ENCODE assay signal across 8 cellular contexts in the genomic region with DNA sequence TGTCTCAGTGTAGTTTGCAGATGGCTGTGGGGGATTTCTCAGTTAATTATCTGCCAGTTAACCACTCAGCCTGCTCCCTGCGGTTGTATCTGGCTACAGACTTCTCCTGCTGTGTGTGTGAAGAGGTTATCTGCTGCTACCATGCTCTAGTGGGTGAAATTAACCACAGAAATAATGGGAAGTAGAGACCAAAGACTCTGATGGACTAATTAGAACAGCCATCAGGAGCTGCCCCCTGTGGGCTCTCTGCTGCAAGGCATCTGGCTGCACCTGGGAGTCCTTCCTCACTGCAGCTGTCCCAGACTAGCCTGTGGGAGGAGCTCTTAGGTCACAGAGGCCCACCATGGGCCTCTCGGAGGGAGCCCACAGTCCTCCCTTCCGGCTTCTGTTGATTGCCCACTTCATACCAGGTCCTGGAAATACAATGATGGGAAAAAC.
DNase-seq lines count a peak whose midpoint lies in the region; TF ChIP-seq lines count a peak whose summit lies in the region.

No MANE protein-coding gene starts in this region.

- H3K79me2 ChIP-seq in trophoblast cell (ENCODE audit: control insufficient read depth, insufficient read depth, low read length, poor library complexity) = no peaks in the 10 kb centered on the region

- peaks cover 15 to 79% (median 50%) of the 10 kb centered on the region in 11 experiments; a peak in 18 of 22 replicates for H4K20me1 ChIP-seq in BLaER1 treated with 17β-estradiol and CSF1 and Interleukin-3, amounts not matched to agents 10 nM and 100 nM

- H3K4me2 ChIP-seq in BLaER1 treated with 17β-estradiol and CSF1 and Interleukin-3, amounts not matched to agents 10 nM and 100 nM = peak overlapping the region in 7 of 11 experiments; percentile 2 to 34 (median 13); a peak in 5 of 22 replicates
- no peak overlapping the region for H3K4me2 ChIP-seq in trophoblast cell (ENCODE audit: low read length)

- no peak overlapping the region for H4K91ac ChIP-seq in trophoblast cell (ENCODE audit: low read depth, low read length)

- H3K4me3 ChIP-seq in BLaER1 treated with 17β-estradiol and CSF1 and Interleukin-3, amounts not matched to agents 10 nM and 100 nM = no peak overlapping the region
- H3K4me3 ChIP-seq in trophoblast cell (ENCODE audit: low read depth, low read length) = no peak overlapping the region

- H2BK12ac ChIP-seq in trophoblast cell (ENCODE audit: low read length) = no peak overlapping the region

- H3K79me1 ChIP-seq in trophoblast cell (ENCODE audit: low read length) = no peaks in the 10 kb centered on the region

- no CpG with 5 or more reads among the region's 3 CpGs for WGBS in trophoblast cell (ENCODE audit: extremely low coverage, insufficient coverage, insufficient read length)

- no peaks in the 10 kb centered on the region for H3K27me3 ChIP-seq in BLaER1 treated with 17β-estradiol and CSF1 and Interleukin-3, amounts not matched to agents 10 nM and 100 nM
- no peaks in the 10 kb centered on the region for H3K27me3 ChIP-seq in trophoblast cell (ENCODE audit: insufficient read depth, low read length)

- H3K9me3 ChIP-seq in BLaER1 treated with 17β-estradiol and CSF1 and Interleukin-3, amounts not matched to agents 10 nM and 100 nM (replicated peaks in 1 of 11) = no peaks in the 10 kb centered on the region
- H3K9me3 ChIP-seq in trophoblast cell (ENCODE audit: insufficient read depth, low read depth, low read length) = no peaks in the 10 kb centered on the region

- peaks cover 0 to 4% (median 0%) of the 10 kb centered on the region in 11 experiments; a peak in 2 of 22 replicates for H3K36me3 ChIP-seq in BLaER1 treated with 17β-estradiol and CSF1 and Interleukin-3, amounts not matched to agents 10 nM and 100 nM
- no peaks in the 10 kb centered on the region for H3K36me3 ChIP-seq in trophoblast cell (ENCODE audit: control insufficient read depth in 1 of 2, insufficient read depth in 2 of 2, low read length in 2 of 2)

- no peak overlapping the region for H4K8ac ChIP-seq in trophoblast cell (ENCODE audit: low read depth, low read length)

- no peaks in the 10 kb centered on the region for H3K27me3 Mint-ChIP-seq in chondrocyte (ENCODE audit: low read depth)

- no peak overlapping the region for H4K12ac ChIP-seq in trophoblast cell (ENCODE audit: low read depth, low read length)

- peak; percentile 56 for TF ChIP-seq CTCF in GM20000 (IDR thresholded peaks at IDR 0.05; ENCODE audit: extremely low read depth, missing control alignments)
- TF ChIP-seq CTCF in chondrocyte (IDR thresholded peaks at IDR 0.05) = peak; percentile 37

- DNase-seq in GM20000 (ENCODE audit: low spot score) (peak; percentile 57), NCI-H146 (lab: John Stamatoyannopoulos, UW) (peak; percentile 99), chondrocyte (ENCODE audit: low spot score) (no peak), trophoblast cell (no peak)
- DNase-seq in activated effector memory CD4-positive, alpha-beta T cell treated with anti-CD3 and anti-CD28 coated beads, Interleukin-2, amount 50 U/mL, for 16 hours = no peak
- DNase-seq in activated T-cell treated with anti-CD3 and anti-CD28 coated beads, Interleukin-2, amount 50 U/mL, for 1 hour = no peak
- no peak for DNase-seq in activated T-cell treated with anti-CD3 and anti-CD28 coated beads, Interleukin-2, amount 50 U/mL, for 48 hours

- no peak overlapping the region for H3K9ac ChIP-seq in BLaER1 treated with 17β-estradiol and CSF1 and Interleukin-3, amounts not matched to agents 10 nM and 100 nM
- H3K9ac ChIP-seq in trophoblast cell (ENCODE audit: low read length) = no peak overlapping the region

- no peak overlapping the region for H3K18ac ChIP-seq in trophoblast cell (ENCODE audit: low read length)

- H3K27ac Mint-ChIP-seq in chondrocyte (ENCODE audit: unreplicated experiment) = no peak overlapping the region

- H2BK120ac ChIP-seq in trophoblast cell (ENCODE audit: insufficient read depth, low read length, poor library complexity) = no peak overlapping the region

- peaks cover 4 to 25% (median 9%) of the 10 kb centered on the region in 10 experiments; a peak in 15 of 20 replicates for H3K4me1 ChIP-seq in BLaER1 treated with 17β-estradiol and CSF1 and Interleukin-3, amounts not matched to agents 10 nM and 100 nM
- H3K4me1 ChIP-seq in trophoblast cell (ENCODE audit: control insufficient read depth in 1 of 2, insufficient read depth in 2 of 2, low read length in 2 of 2) = peaks cover 4 to 10% of the 10 kb centered on the region in 2 experiments

- H3K4ac ChIP-seq in trophoblast cell (ENCODE audit: low read depth, low read length) = no peak overlapping the region

- no peak overlapping the region for H3K4me3 Mint-ChIP-seq in chondrocyte (ENCODE audit: unreplicated experiment)

- H3K23ac ChIP-seq in trophoblast cell (ENCODE audit: low read length) = no peak overlapping the region

- H3K14ac ChIP-seq in trophoblast cell (ENCODE audit: low read length) = no peak overlapping the region

- H2AFZ ChIP-seq in trophoblast cell (ENCODE audit: insufficient read depth, low read length, poor library complexity) = no peak overlapping the region

- H2AK5ac ChIP-seq in trophoblast cell (ENCODE audit: low read length) = no peak overlapping the region

- H3K9me3 Mint-ChIP-seq in chondrocyte (ENCODE audit: low read depth) = no peaks in the 10 kb centered on the region

- no peak overlapping the region for H3K27ac ChIP-seq in BLaER1 treated with 17β-estradiol and CSF1 and Interleukin-3, amounts not matched to agents 10 nM and 100 nM
- H3K27ac ChIP-seq in trophoblast cell (ENCODE audit: low read depth, low read length) = no peak overlapping the region

- no peak overlapping the region for H2BK5ac ChIP-seq in trophoblast cell (ENCODE audit: low read depth, low read length, poor library complexity)

- H3K4me1 Mint-ChIP-seq in chondrocyte (ENCODE audit: low read depth) = peaks cover 76% of the 10 kb centered on the region

- H3K36me3 Mint-ChIP-seq in chondrocyte (ENCODE audit: low read depth) = no peaks in the 10 kb centered on the region

Comparison
In these comparisons a context has a peak if more than half of its experiments do, and no peak if none do; other contexts are left out.
1. DNase-seq: peak in GM20000 (single experiment) and NCI-H146 (single experiment); none in chondrocyte (single experiment), activated effector memory CD4-positive, alpha-beta T cell treated with anti-CD3 and anti-CD28 coated beads, Interleukin-2, amount 50 U/mL, for 16 hours (single experiment), activated T-cell treated with anti-CD3 and anti-CD28 coated beads, Interleukin-2, amount 50 U/mL, for 1 hour (single experiment), activated T-cell treated with anti-CD3 and anti-CD28 coated beads, Interleukin-2, amount 50 U/mL, for 48 hours (0 of 2) and trophoblast cell (0 of 2).